25 cellular contexts compared by ENCODE assay signal in genomic region chr4:140681201-140681600, GRCh38.
"Had no signal": no experiment of that assay in that cellular context is flagged by ENCODE, and none has a peak within 500 bp of the region (broad histone marks: within the 10 kb centered on the region; RNA-seq: fewer than 3 reads in every experiment).

No MANE protein-coding gene starts in this region.

- H3K27ac ChIP-seq: left lung, lower lobe of right lung, parathyroid adenoma, right atrium auricular region, right lobe of liver, suprapubic skin, thoracic aorta, tibial artery, uterus had no signal

- H3K27me3 Mint-ChIP-seq: type B pancreatic cell had no signal

- ATAC-seq: left colon; left lung; lower lobe of right lung; mucosa of descending colon; naive thymus-derived CD4-positive, alpha-beta T cell; natural killer cell treated with Interleukin-12 subunit alpha and Interleukin-12 subunit beta and Interleukin-15 and Interleukin-18, amount 100 ng/mL, for 72 hours; right lobe of liver had no signal

- H3K4me3 ChIP-seq: left lung, lower lobe of right lung, mucosa of descending colon, right atrium auricular region, right lobe of liver, smooth muscle cell, suprapubic skin, thoracic aorta, tibial artery, uterus had no signal

- H3K79me2 ChIP-seq: parathyroid adenoma had no signal

- H3K4me2 ChIP-seq: smooth muscle cell had no signal

- H3K9ac ChIP-seq: parathyroid adenoma had no signal

- H3K4me1 Mint-ChIP-seq: neural crest cell had no signal

- H3K36me3 Mint-ChIP-seq: naive thymus-derived CD4-positive, alpha-beta T cell had no signal

- H3K9me3 Mint-ChIP-seq: immature natural killer cell; natural killer cell treated with Interleukin-12 subunit alpha and Interleukin-12 subunit beta and Interleukin-15 and Interleukin-18, amount 100 ng/mL, for 72 hours; neural crest cell; stimulated activated naive CD8-positive, alpha-beta T cell treated with anti-CD3 and anti-CD28 coated beads, Interleukin-15, Interleukin-2, amounts not matched to agents 100 ng/mL and 50 ng/mL, for 24 hours; type B pancreatic cell had no signal

- H2AFZ ChIP-seq: parathyroid adenoma had no signal

- DNase-seq: hypothalamus; immature natural killer cell; kidney; left colon; left lung; lower lobe of right lung; midbrain; mucosa of descending colon; naive thymus-derived CD4-positive, alpha-beta T cell; nucleus accumbens; right lobe of liver; stimulated activated CD4-positive, alpha-beta T cell treated with anti-CD3 and anti-CD28 coated beads, Interleukin-2, amount 100 ng/mL, for 24 hours; stimulated activated CD4-positive, alpha-beta T cell treated with anti-CD3 and anti-CD28 coated beads, Interleukin-4, amount 100 ng/mL, for 1 hour; stimulated activated naive CD4-positive, alpha-beta T cell; tibial artery; uterus had no signal

- H3K4me1 ChIP-seq: left lung, lower lobe of right lung, parathyroid adenoma, right atrium auricular region, right lobe of liver, suprapubic skin, uterus had no signal

- H3K27ac Mint-ChIP-seq: immature natural killer cell; naive thymus-derived CD4-positive, alpha-beta T cell; natural killer cell treated with Interleukin-12 subunit alpha and Interleukin-12 subunit beta and Interleukin-15 and Interleukin-18, amount 100 ng/mL, for 72 hours; stimulated activated naive CD8-positive, alpha-beta T cell treated with anti-CD3 and anti-CD28 coated beads, Interleukin-15, Interleukin-2, amounts not matched to agents 100 ng/mL and 50 ng/mL, for 24 hours; type B pancreatic cell had no signal

- H3K4me3 Mint-ChIP-seq: immature natural killer cell; naive thymus-derived CD4-positive, alpha-beta T cell; natural killer cell treated with Interleukin-12 subunit alpha and Interleukin-12 subunit beta and Interleukin-15 and Interleukin-18, amount 100 ng/mL, for 72 hours; neural crest cell; stimulated activated naive CD8-positive, alpha-beta T cell treated with anti-CD3 and anti-CD28 coated beads, Interleukin-15, Interleukin-2, amounts not matched to agents 100 ng/mL and 50 ng/mL, for 24 hours; type B pancreatic cell had no signal

- H3K27me3 ChIP-seq: left lung, right atrium auricular region, right lobe of liver, suprapubic skin, tibial artery, uterus had no signal
